1 cellular context compared by ENCODE assay signal in the genomic region with DNA sequence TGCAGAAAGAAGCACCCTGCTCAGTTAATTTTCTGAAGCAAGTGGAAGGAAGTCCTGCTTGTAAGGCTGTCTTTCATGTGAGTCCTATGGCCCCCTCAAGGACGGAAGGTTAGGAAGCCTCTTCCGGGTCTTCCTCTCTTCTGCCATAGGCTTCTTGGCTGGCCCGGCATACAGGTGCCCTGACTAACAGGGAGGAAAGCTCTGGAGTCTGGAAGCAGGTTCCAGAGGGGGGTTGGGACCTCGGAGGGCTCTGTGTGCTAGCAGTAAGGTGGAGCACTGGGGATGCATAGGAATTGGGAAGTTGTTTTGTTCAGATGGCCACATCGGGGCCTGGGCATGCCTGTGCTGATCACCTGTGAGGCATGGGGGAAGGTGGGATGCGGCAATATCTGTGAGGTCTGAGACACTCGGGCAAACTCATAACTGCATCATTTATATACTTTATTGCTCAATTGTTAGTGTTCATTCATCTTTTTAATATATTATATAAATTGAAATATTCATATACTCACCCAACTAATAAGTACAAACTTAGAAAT.
TF ChIP-seq lines count a peak whose summit lies in the region.

No MANE protein-coding gene starts in this region.

TF ChIP-seq in WTC11, 78 proteins besides CTCF, POLR2A, EP300 and RAD21:
- TF ChIP-seq, protein P1, sequence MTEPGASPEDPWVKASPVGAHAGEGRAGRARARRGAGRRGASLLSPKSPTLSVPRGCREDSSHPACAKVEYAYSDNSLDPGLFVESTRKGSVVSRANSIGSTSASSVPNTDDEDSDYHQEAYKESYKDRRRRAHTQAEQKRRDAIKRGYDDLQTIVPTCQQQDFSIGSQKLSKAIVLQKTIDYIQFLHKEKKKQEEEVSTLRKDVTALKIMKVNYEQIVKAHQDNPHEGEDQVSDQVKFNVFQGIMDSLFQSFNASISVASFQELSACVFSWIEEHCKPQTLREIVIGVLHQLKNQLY (CRISPR knock-in tag; IDR thresholded peaks at IDR 0.05), result no peak
- TF ChIP-seq, protein P2, sequence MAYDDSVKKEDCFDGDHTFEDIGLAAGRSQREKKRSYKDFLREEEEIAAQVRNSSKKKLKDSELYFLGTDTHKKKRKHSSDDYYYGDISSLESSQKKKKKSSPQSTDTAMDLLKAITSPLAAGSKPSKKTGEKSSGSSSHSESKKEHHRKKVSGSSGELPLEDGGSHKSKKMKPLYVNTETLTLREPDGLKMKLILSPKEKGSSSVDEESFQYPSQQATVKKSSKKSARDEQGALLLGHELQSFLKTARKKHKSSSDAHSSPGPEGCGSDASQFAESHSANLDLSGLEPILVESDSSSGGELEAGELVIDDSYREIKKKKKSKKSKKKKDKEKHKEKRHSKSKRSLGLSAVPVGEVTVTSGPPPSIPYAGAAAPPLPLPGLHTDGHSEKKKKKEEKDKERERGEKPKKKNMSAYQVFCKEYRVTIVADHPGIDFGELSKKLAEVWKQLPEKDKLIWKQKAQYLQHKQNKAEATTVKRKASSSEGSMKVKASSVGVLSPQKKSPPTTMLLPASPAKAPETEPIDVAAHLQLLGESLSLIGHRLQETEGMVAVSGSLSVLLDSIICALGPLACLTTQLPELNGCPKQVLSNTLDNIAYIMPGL (CRISPR knock-in tag; IDR thresholded peaks at IDR 0.05), result no peak
- TF ChIP-seq, protein P3, sequence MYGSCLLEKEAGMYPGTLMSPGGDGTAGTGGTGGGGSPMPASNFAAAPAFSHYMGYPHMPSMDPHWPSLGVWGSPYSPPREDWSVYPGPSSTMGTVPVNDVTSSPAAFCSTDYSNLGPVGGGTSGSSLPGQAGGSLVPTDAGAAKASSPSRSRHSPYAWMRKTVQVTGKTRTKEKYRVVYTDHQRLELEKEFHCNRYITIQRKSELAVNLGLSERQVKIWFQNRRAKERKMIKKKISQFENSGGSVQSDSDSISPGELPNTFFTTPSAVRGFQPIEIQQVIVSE (CRISPR knock-in tag; IDR thresholded peaks at IDR 0.05; ENCODE audit: borderline replicate concordance), result no peak
- TF ChIP-seq, protein P4, sequence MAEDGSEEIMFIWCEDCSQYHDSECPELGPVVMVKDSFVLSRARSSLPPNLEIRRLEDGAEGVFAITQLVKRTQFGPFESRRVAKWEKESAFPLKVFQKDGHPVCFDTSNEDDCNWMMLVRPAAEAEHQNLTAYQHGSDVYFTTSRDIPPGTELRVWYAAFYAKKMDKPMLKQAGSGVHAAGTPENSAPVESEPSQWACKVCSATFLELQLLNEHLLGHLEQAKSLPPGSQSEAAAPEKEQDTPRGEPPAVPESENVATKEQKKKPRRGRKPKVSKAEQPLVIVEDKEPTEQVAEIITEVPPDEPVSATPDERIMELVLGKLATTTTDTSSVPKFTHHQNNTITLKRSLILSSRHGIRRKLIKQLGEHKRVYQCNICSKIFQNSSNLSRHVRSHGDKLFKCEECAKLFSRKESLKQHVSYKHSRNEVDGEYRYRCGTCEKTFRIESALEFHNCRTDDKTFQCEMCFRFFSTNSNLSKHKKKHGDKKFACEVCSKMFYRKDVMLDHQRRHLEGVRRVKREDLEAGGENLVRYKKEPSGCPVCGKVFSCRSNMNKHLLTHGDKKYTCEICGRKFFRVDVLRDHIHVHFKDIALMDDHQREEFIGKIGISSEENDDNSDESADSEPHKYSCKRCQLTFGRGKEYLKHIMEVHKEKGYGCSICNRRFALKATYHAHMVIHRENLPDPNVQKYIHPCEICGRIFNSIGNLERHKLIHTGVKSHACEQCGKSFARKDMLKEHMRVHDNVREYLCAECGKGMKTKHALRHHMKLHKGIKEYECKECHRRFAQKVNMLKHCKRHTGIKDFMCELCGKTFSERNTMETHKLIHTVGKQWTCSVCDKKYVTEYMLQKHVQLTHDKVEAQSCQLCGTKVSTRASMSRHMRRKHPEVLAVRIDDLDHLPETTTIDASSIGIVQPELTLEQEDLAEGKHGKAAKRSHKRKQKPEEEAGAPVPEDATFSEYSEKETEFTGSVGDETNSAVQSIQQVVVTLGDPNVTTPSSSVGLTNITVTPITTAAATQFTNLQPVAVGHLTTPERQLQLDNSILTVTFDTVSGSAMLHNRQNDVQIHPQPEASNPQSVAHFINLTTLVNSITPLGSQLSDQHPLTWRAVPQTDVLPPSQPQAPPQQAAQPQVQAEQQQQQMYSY (CRISPR knock-in tag; IDR thresholded peaks at IDR 0.05), result peak; percentile 57; the same call in 1 of the 2 replicates
- TF ChIP-seq PRRX2 (CRISPR knock-in tag; IDR thresholded peaks at IDR 0.05) (no peak), SP1 (CRISPR knock-in tag; conservative IDR thresholded peaks at IDR 0.05) (no peak)
